21 cellular contexts compared by ENCODE assay signal in the genomic region with DNA sequence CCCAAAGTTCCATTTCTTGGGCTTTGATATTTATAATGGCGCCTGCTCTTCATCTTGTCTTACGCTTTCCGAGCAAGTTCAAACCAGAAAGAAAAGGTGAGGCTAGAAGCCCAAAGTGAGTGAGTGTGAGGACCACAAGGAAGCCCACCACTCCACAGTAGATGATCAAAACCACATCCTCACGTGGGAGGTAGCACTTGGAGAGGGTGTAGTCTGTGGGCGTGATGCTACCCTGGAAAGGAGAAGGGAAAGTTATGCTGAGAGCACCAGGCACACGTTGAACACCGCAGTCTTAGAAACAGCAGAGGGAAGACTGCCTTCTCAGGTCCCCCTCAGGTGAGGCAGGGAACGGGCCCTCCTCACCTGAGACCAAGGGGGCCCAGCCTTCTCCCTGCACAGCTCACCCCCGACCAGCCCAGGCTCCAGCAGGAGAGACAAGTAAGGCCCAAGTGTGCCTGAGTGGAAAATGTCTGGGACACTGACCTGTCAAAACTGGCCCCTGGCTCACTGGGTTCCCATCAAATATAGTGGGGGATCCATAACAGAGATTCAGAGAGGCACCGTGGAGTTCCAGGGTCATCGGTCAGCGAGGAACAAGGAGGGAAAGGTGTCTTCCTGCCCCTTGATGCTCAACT. TPM values are rescaled to one million over a fixed set of nuclear protein-coding genes. Genes with fewer than 3 reads are reported as not detected.
DNase-seq lines count a peak whose midpoint lies in the region; ATAC-seq and TF ChIP-seq lines count a peak whose summit lies in the region.
"Had no signal": no experiment of that assay in that cellular context is flagged by ENCODE, and none has a peak within 500 bp of the region (broad histone marks: within the 10 kb centered on the region; RNA-seq: fewer than 3 reads in every experiment).

No MANE protein-coding gene starts in this region.

- H3K36me3 Mint-ChIP-seq in activated naive CD8-positive, alpha-beta T cell treated with anti-CD3 and anti-CD28 coated beads, Interleukin-2, amount 50 U/mL, for 24 hours (ENCODE audit: low read depth) = peaks cover 21% of the 10 kb centered on the region
- H3K36me3 Mint-ChIP-seq in activated naive CD8-positive, alpha-beta T cell treated with anti-CD3 and anti-CD28 coated beads for 36 hours = peaks cover 3% of the 10 kb centered on the region

- H2AFZ ChIP-seq in hepatocyte = no peak overlapping the region

- H3K4me1 Mint-ChIP-seq in activated naive CD8-positive, alpha-beta T cell treated with anti-CD3 and anti-CD28 coated beads, Interleukin-2, amount 50 U/mL, for 24 hours = peaks cover 5% of the 10 kb centered on the region
- peaks cover 5% of the 10 kb centered on the region for H3K4me1 Mint-ChIP-seq in activated naive CD8-positive, alpha-beta T cell treated with anti-CD3 and anti-CD28 coated beads for 36 hours

- no peak for DNase-seq in activated naive CD8-positive, alpha-beta T cell treated with anti-CD3 and anti-CD28 coated beads, Interleukin-2, amount 50 U/mL, for 24 hours
- DNase-seq in activated naive CD8-positive, alpha-beta T cell treated with anti-CD3 and anti-CD28 coated beads for 36 hours = no peak
- DNase-seq in NB4 (ENCODE audit: low read depth) (peak; percentile 41), hepatocyte (ENCODE audit: low spot score) (no peak), suprapubic skin (ENCODE audit: low spot score in 2 of 2) (peak; percentile 55 to 75), aorta (no peak), NCI-H446 treated with DMSO at 0.1 percent for 48 hours (lab: John Stamatoyannopoulos, UW) (no peak)
- DNase-seq: activated CD4-positive, alpha-beta T cell treated with anti-CD3 and anti-CD28 coated beads for 48 hours; activated effector memory CD4-positive, alpha-beta T cell treated with anti-CD3 and anti-CD28 coated beads, Interleukin-2, amount 50 U/mL, for 16 hours; dermis blood vessel endothelial cell; GDM1; immature natural killer cell; left lung; NCI-H1436 treated with DMSO at 0.1 percent for 48 hours; NCI-H526; stimulated activated CD4-positive, alpha-beta T cell treated with anti-CD3 and anti-CD28 coated beads, Interleukin-4, amount 100 ng/mL, for 4 hours; substantia nigra; SW 1271 had no signal

- 89% methylated on average over 12 of the region's 12 CpGs for WGBS in hepatocyte (ENCODE audit: low lambda C conversion rate, missing lambda C conversion rate)
- WGBS in suprapubic skin = 88% methylated on average over 11 of the region's 12 CpGs
- 92 to 95% methylated on average over 12 of the region's 12 CpGs for WGBS in aorta, 2 donors

- H3K4me1 ChIP-seq in hepatocyte (ENCODE audit: insufficient read depth) (peaks cover 19% of the 10 kb centered on the region), suprapubic skin (no peaks in the 10 kb centered on the region), aorta (ENCODE audit: control insufficient read depth in 1 of 2, insufficient read depth in 2 of 2, low read length in 2 of 2) (no peaks in the 10 kb centered on the region)
- H3K4me1 ChIP-seq: breast epithelium had no signal

- TF ChIP-seq CTCF in NB4 (IDR thresholded peaks at IDR 0.05; ENCODE audit: low read depth, low read length) (no peak), hepatocyte (IDR thresholded peaks at IDR 0.05; ENCODE audit: poor library complexity) (no peak), suprapubic skin (IDR thresholded peaks at IDR 0.05) (no peak)

- TF ChIP-seq POLR2A in NB4 (IDR thresholded peaks at IDR 0.05; ENCODE audit: extremely low read depth, insufficient read length) (no peak), suprapubic skin (IDR thresholded peaks at IDR 0.05) (no peak)

- no peak for ATAC-seq in activated naive CD8-positive, alpha-beta T cell treated with anti-CD3 and anti-CD28 coated beads, Interleukin-2, amount 50 U/mL, for 24 hours
- ATAC-seq in aorta (ENCODE audit: low FRiP score) (no peak), GM21447 (IDR thresholded peaks at IDR 0.05; ENCODE audit: unreplicated experiment) (no peak)
- ATAC-seq: left lung, Right ventricle myocardium inferior had no signal

- H3K27me3 ChIP-seq in hepatocyte (no peaks in the 10 kb centered on the region), suprapubic skin (no peaks in the 10 kb centered on the region), aorta (ENCODE audit: control insufficient read depth in 1 of 2, insufficient read depth in 2 of 2, low read length in 1 of 2) (no peaks in the 10 kb centered on the region)
- H3K27me3 ChIP-seq: breast epithelium, left lung had no signal

- H3K79me2 ChIP-seq in hepatocyte = no peaks in the 10 kb centered on the region

- H3K4me3 ChIP-seq in NB4 (ENCODE audit: low read depth, low read length) (no peak overlapping the region), hepatocyte (no peak overlapping the region), suprapubic skin (no peak overlapping the region), aorta (ENCODE audit: low read length in 2 of 2) (no peak overlapping the region)
- H3K4me3 ChIP-seq: breast epithelium, left lung had no signal

- no peak for TF ChIP-seq EP300 in suprapubic skin (IDR thresholded peaks at IDR 0.05)

- peak overlapping the region; percentile 31 for H3K27ac Mint-ChIP-seq in activated naive CD8-positive, alpha-beta T cell treated with anti-CD3 and anti-CD28 coated beads, Interleukin-2, amount 50 U/mL, for 24 hours
- no peak overlapping the region for H3K27ac Mint-ChIP-seq in activated naive CD8-positive, alpha-beta T cell treated with anti-CD3 and anti-CD28 coated beads for 36 hours
- H3K27ac Mint-ChIP-seq: immature natural killer cell had no signal

- no peaks in the 10 kb centered on the region for H4K20me1 ChIP-seq in hepatocyte (ENCODE audit: insufficient read depth, poor library complexity, severe bottlenecking)

- H3K9me2 ChIP-seq in hepatocyte (replicated peaks; ENCODE audit: insufficient read depth) = no peaks in the 10 kb centered on the region

- no peaks in the 10 kb centered on the region for H3K36me3 ChIP-seq in hepatocyte (replicated peaks; ENCODE audit: insufficient read depth, low read depth)
- H3K36me3 ChIP-seq in suprapubic skin = peaks cover 81% of the 10 kb centered on the region
- peaks cover 3 to 18% of the 10 kb centered on the region in 2 donors for H3K36me3 ChIP-seq in aorta (ENCODE audit: control insufficient read depth in 1 of 2, insufficient read depth in 2 of 2, low read length in 1 of 2)
- H3K36me3 ChIP-seq: breast epithelium had no signal

- H3K27me3 Mint-ChIP-seq in activated naive CD8-positive, alpha-beta T cell treated with anti-CD3 and anti-CD28 coated beads, Interleukin-2, amount 50 U/mL, for 24 hours = no peaks in the 10 kb centered on the region
- no peaks in the 10 kb centered on the region for H3K27me3 Mint-ChIP-seq in activated naive CD8-positive, alpha-beta T cell treated with anti-CD3 and anti-CD28 coated beads for 36 hours

- H3K27ac ChIP-seq in hepatocyte (peak overlapping the region; percentile 81), suprapubic skin (no peak overlapping the region), aorta (ENCODE audit: low read depth in 1 of 2, low read length in 2 of 2) (no peak overlapping the region)
- H3K27ac ChIP-seq: breast epithelium had no signal

- H3K4me2 ChIP-seq in hepatocyte = no peak overlapping the region

- no peak overlapping the region for H3K4me3 Mint-ChIP-seq in activated naive CD8-positive, alpha-beta T cell treated with anti-CD3 and anti-CD28 coated beads, Interleukin-2, amount 50 U/mL, for 24 hours
- no peak overlapping the region for H3K4me3 Mint-ChIP-seq in activated naive CD8-positive, alpha-beta T cell treated with anti-CD3 and anti-CD28 coated beads for 36 hours
- H3K4me3 Mint-ChIP-seq: immature natural killer cell had no signal

- intact Hi-C loops in aorta (cut with DNase I) = no loop called here

- H3K9me3 ChIP-seq in hepatocyte (ENCODE audit: low read depth) (no peaks in the 10 kb centered on the region), suprapubic skin (no peaks in the 10 kb centered on the region), aorta (ENCODE audit: control insufficient read depth, low read length) (no peaks in the 10 kb centered on the region)
- H3K9me3 ChIP-seq: breast epithelium, left lung had no signal

- H3K9me3 Mint-ChIP-seq in activated naive CD8-positive, alpha-beta T cell treated with anti-CD3 and anti-CD28 coated beads, Interleukin-2, amount 50 U/mL, for 24 hours = no peaks in the 10 kb centered on the region
- H3K9me3 Mint-ChIP-seq in activated naive CD8-positive, alpha-beta T cell treated with anti-CD3 and anti-CD28 coated beads for 36 hours = no peaks in the 10 kb centered on the region
- H3K9me3 Mint-ChIP-seq: immature natural killer cell had no signal

RNA-seq across cellular contexts. Expression of a gene that starts 23.6 kb away (rescaled TPM):
- total RNA-seq in activated naive CD8-positive, alpha-beta T cell treated with anti-CD3 and anti-CD28 coated beads for 36 hours = 10 to 100 TPM; 25.3 to 27.1 TPM
- total RNA-seq in hepatocyte = 28.5 and 59.3 TPM in 2 replicates
- polyA plus RNA-seq in hepatocyte = 45.5 and 52.7 TPM in 2 replicates
- total RNA-seq in suprapubic skin = 10 to 100 TPM; 28.2 to 84.2 (median 40.3) TPM
- 10 to 100 TPM; 32.4 to 49.8 TPM for total RNA-seq in aorta
- polyA plus RNA-seq in aorta = 10 to 100 TPM; 28.8 to 46.3 TPM

RNA-seq across cellular contexts. Expression of a gene that starts 33.3 kb away (rescaled TPM):
- total RNA-seq in activated naive CD8-positive, alpha-beta T cell treated with anti-CD3 and anti-CD28 coated beads for 36 hours = 10 to 100 TPM; 22.8 to 23.0 TPM
- total RNA-seq in hepatocyte = 83.1 and 85.3 TPM in 2 replicates
- 56.6 and 70.1 TPM in 2 replicates for polyA plus RNA-seq in hepatocyte
- 100 to 1,000 TPM in 1 of 4 donors, 10 to 100 TPM in 3; 53.9 to 123 (median 80.4) TPM for total RNA-seq in suprapubic skin
- total RNA-seq in aorta = 10 to 100 TPM; 33.0 to 42.8 TPM
- 10 to 100 TPM; 34.1 to 38.5 TPM for polyA plus RNA-seq in aorta

Comparison
In these comparisons a context has a peak if more than half of its experiments do, and no peak if none do; other contexts are left out.
1. DNase-seq: peak in NB4 (single experiment) and suprapubic skin (2 of 2); none in activated naive CD8-positive, alpha-beta T cell treated with anti-CD3 and anti-CD28 coated beads, Interleukin-2, amount 50 U/mL, for 24 hours (single experiment), activated naive CD8-positive, alpha-beta T cell treated with anti-CD3 and anti-CD28 coated beads for 36 hours (single experiment), hepatocyte (single experiment), aorta (0 of 2) and NCI-H446 treated with DMSO at 0.1 percent for 48 hours (single experiment).